In genomic region chr15:60590935-60591490, GRCh38 we compare ENCODE assay signal across 8 cellular contexts.
A peak's percentile ranks its signal among the peaks of the same experiment; 100 is the strongest.
DNase-seq lines count a peak whose midpoint lies in the region; ATAC-seq lines count a peak whose summit lies in the region.

No MANE protein-coding gene starts in this region.

- peaks cover 2% of the 10 kb centered on the region for H3K79me1 ChIP-seq in trophoblast cell (ENCODE audit: low read length)

- no peaks in the 10 kb centered on the region for H3K27me3 Mint-ChIP-seq in activated naive CD4-positive, alpha-beta T cell treated with anti-CD3 and anti-CD28 coated beads, Interleukin-2, amount 50 U/mL, for 24 hours

- H3K27me3 ChIP-seq in trophoblast cell (ENCODE audit: insufficient read depth, low read length): peaks cover 9% of the 10 kb centered on the region

- H3K9ac ChIP-seq in trophoblast cell (ENCODE audit: low read length): no peak overlapping the region

- no peak overlapping the region for H4K12ac ChIP-seq in trophoblast cell (ENCODE audit: low read depth, low read length)

- no peak overlapping the region for H2AK5ac ChIP-seq in trophoblast cell (ENCODE audit: low read length)

- H4K91ac ChIP-seq in trophoblast cell (ENCODE audit: low read depth, low read length): no peak overlapping the region

- H3K14ac ChIP-seq in trophoblast cell (ENCODE audit: low read length): no peak overlapping the region

- H2BK120ac ChIP-seq in trophoblast cell (ENCODE audit: insufficient read depth, low read length, poor library complexity): no peak overlapping the region

- no peak overlapping the region for H3K18ac ChIP-seq in trophoblast cell (ENCODE audit: low read length)

- no CpG with 5 or more reads among the region's 41 CpGs for WGBS in trophoblast cell (ENCODE audit: extremely low coverage, insufficient coverage, insufficient read length)

- no peak overlapping the region for H2BK12ac ChIP-seq in trophoblast cell (ENCODE audit: low read length)

- H4K8ac ChIP-seq in trophoblast cell (ENCODE audit: low read depth, low read length): no peak overlapping the region

- DNase-seq in NCI-H146 (lab: John Stamatoyannopoulos, UW) (peak; percentile 20), NCI-H146 treated with DMSO at 0.1 percent for 48 hours (lab: John Stamatoyannopoulos, UW; ENCODE audit: unreplicated experiment) (no peak), OCI-M1 (lab: John Stamatoyannopoulos, UW) (peak; percentile 10), left cardiac atrium (peak; percentile 57), trophoblast cell (peak; percentile 30 to 56), dedifferentiated amniotic fluid mesenchymal stem cell (ENCODE audit: extremely low spot score) (no peak), NCI-H2081 treated with DMSO at 0.1 percent for 48 hours (lab: John Stamatoyannopoulos, UW) (no peak)

- H3K27ac Mint-ChIP-seq in activated naive CD4-positive, alpha-beta T cell treated with anti-CD3 and anti-CD28 coated beads, Interleukin-2, amount 50 U/mL, for 24 hours: peak overlapping the region; percentile 83

- peaks cover 1% of the 10 kb centered on the region for H3K9me3 ChIP-seq in trophoblast cell (ENCODE audit: insufficient read depth, low read depth, low read length)

- peak overlapping the region; percentile 98 for H3K4me2 ChIP-seq in trophoblast cell (ENCODE audit: low read length)

- no peak overlapping the region for H3K4ac ChIP-seq in trophoblast cell (ENCODE audit: low read depth, low read length)

- H3K36me3 Mint-ChIP-seq in activated naive CD4-positive, alpha-beta T cell treated with anti-CD3 and anti-CD28 coated beads, Interleukin-2, amount 50 U/mL, for 24 hours: no peaks in the 10 kb centered on the region

- H2BK5ac ChIP-seq in trophoblast cell (ENCODE audit: low read depth, low read length, poor library complexity): no peak overlapping the region

- peaks cover 53% of the 10 kb centered on the region for H3K4me1 Mint-ChIP-seq in activated naive CD4-positive, alpha-beta T cell treated with anti-CD3 and anti-CD28 coated beads, Interleukin-2, amount 50 U/mL, for 24 hours

- intact Hi-C loops in left cardiac atrium (cut with DNase I): loop anchor here in 1 of 2 donors (5.0 kb wide), 1 partner anchor 161 kb away; no protein-coding TSS in a partner anchor

- H3K9me3 Mint-ChIP-seq in activated naive CD4-positive, alpha-beta T cell treated with anti-CD3 and anti-CD28 coated beads, Interleukin-2, amount 50 U/mL, for 24 hours: no peaks in the 10 kb centered on the region

- H2AFZ ChIP-seq in trophoblast cell (ENCODE audit: insufficient read depth, low read length, poor library complexity): no peak overlapping the region

- H3K36me3 ChIP-seq in trophoblast cell (ENCODE audit: control insufficient read depth in 1 of 2, insufficient read depth in 2 of 2, low read length in 2 of 2): no peaks in the 10 kb centered on the region

- peak overlapping the region; percentile 74 for H3K4me3 ChIP-seq in trophoblast cell (ENCODE audit: low read depth, low read length)

- H3K23ac ChIP-seq in trophoblast cell (ENCODE audit: low read length): no peak overlapping the region

- H3K4me3 Mint-ChIP-seq in activated naive CD4-positive, alpha-beta T cell treated with anti-CD3 and anti-CD28 coated beads, Interleukin-2, amount 50 U/mL, for 24 hours: peak overlapping the region; percentile 89

- H3K79me2 ChIP-seq in trophoblast cell (ENCODE audit: control insufficient read depth, insufficient read depth, low read length, poor library complexity): no peaks in the 10 kb centered on the region

- ATAC-seq in left cardiac atrium: peak; percentile 14 to 36

- H3K4me1 ChIP-seq in trophoblast cell (ENCODE audit: control insufficient read depth in 1 of 2, insufficient read depth in 2 of 2, low read length in 2 of 2): peaks cover 4 to 10% of the 10 kb centered on the region in 2 experiments

- no peak overlapping the region for H3K27ac ChIP-seq in trophoblast cell (ENCODE audit: low read depth, low read length)

Comparison
In these comparisons a context has a peak if more than half of its experiments do, and no peak if none do; other contexts are left out.
1. DNase-seq: peak in NCI-H146 (single experiment), OCI-M1 (single experiment), left cardiac atrium (single experiment) and trophoblast cell (2 of 2); none in NCI-H146 treated with DMSO at 0.1 percent for 48 hours (single experiment), dedifferentiated amniotic fluid mesenchymal stem cell (single experiment) and NCI-H2081 treated with DMSO at 0.1 percent for 48 hours (single experiment).